ENCODE assay signal across 7 cellular contexts in genomic region chr10:43929122-43929521, GRCh38.
"Had no signal": no experiment of that assay in that cellular context is flagged by ENCODE, and none has a peak within 500 bp of the region (broad histone marks: within the 10 kb centered on the region; RNA-seq: fewer than 3 reads in every experiment).

No MANE protein-coding gene starts in this region.

- H3K36me3 ChIP-seq: HAP-1 had no signal

- H3K27ac ChIP-seq: GM23248, HL-60 had no signal

- H3K4me1 ChIP-seq: HAP-1 had no signal

- DNase-seq: GM23248, GOT3, H7, HFFc6 had no signal

- ATAC-seq: HCT116 had no signal

- H3K4me3 ChIP-seq: GM23248, HAP-1 had no signal

- H3K9me3 ChIP-seq: HAP-1 had no signal
